17 cellular contexts compared by ENCODE assay signal in genomic region chr1:88463401-88463800, GRCh38.
A peak's percentile ranks its signal among the peaks of the same experiment; 100 is the strongest.
DNase-seq lines count a peak whose midpoint lies in the region; ATAC-seq, FAIRE-seq and TF ChIP-seq lines count a peak whose summit lies in the region.
"Had no signal": no experiment of that assay in that cellular context is flagged by ENCODE, and none has a peak within 500 bp of the region (broad histone marks: within the 10 kb centered on the region; RNA-seq: fewer than 3 reads in every experiment).

No MANE protein-coding gene starts in this region.

- TF ChIP-seq CTCF in astrocyte (IDR thresholded peaks at IDR 0.05; ENCODE audit: insufficient read depth, low read depth, low read length) (no peak), smooth muscle cell (IDR thresholded peaks at IDR 0.05; ENCODE audit: borderline replicate concordance, insufficient read depth, poor library complexity, severe bottlenecking) (no peak)

- H3K9me3 Mint-ChIP-seq in astrocyte (ENCODE audit: unreplicated experiment) = no peaks in the 10 kb centered on the region
- no peaks in the 10 kb centered on the region for H3K9me3 Mint-ChIP-seq in activated T-helper 1 cell treated with anti-CD3 and anti-CD28 coated beads, Interleukin-12 subunit alpha, Interleukin-12 subunit beta, Interleukin-2, Interleukin-4 antibody, amounts not matched to agents 30 ng/mL and 10 ng/mL and 1 ng/mL, durations not matched to agents 14 hours and 24 hours and 36 hours
- H3K9me3 Mint-ChIP-seq: activated naive CD4-positive, alpha-beta T cell treated with anti-CD3 and anti-CD28 coated beads for 36 hours had no signal

- H3K4me1 Mint-ChIP-seq in astrocyte (ENCODE audit: low read depth, unreplicated experiment) = no peaks in the 10 kb centered on the region
- H3K4me1 Mint-ChIP-seq in activated T-helper 1 cell treated with anti-CD3 and anti-CD28 coated beads, Interleukin-12 subunit alpha, Interleukin-12 subunit beta, Interleukin-2, Interleukin-4 antibody, amounts not matched to agents 30 ng/mL and 10 ng/mL and 1 ng/mL, durations not matched to agents 14 hours and 24 hours and 36 hours (ENCODE audit: low read depth) = no peaks in the 10 kb centered on the region

- intact Hi-C loops in activated T-helper 1 cell treated with anti-CD3 and anti-CD28 coated beads, Interleukin-12 subunit alpha, Interleukin-12 subunit beta, Interleukin-2, Interleukin-4 antibody, amounts not matched to agents 30 ng/mL and 10 ng/mL and 1 ng/mL, durations not matched to agents 14 hours and 24 hours and 36 hours (cut with micrococcal nuclease) = no loop called here

- H2AFZ ChIP-seq in GM23248 = peak overlapping the region; percentile 94
- H2AFZ ChIP-seq in astrocyte (ENCODE audit: low read depth, low read length) = no peak overlapping the region
- H2AFZ ChIP-seq in smooth muscle cell (ENCODE audit: low read depth) = peak overlapping the region; percentile 96

- ATAC-seq in HG02571 (IDR thresholded peaks at IDR 0.05; ENCODE audit: unreplicated experiment) = no peak

- peaks cover 7% of the 10 kb centered on the region for H3K27me3 Mint-ChIP-seq in astrocyte (ENCODE audit: low read depth, unreplicated experiment)
- H3K27me3 Mint-ChIP-seq in activated T-helper 1 cell treated with anti-CD3 and anti-CD28 coated beads, Interleukin-12 subunit alpha, Interleukin-12 subunit beta, Interleukin-2, Interleukin-4 antibody, amounts not matched to agents 30 ng/mL and 10 ng/mL and 1 ng/mL, durations not matched to agents 14 hours and 24 hours and 36 hours (ENCODE audit: insufficient read depth) = peaks cover 31% of the 10 kb centered on the region

- peak overlapping the region; percentile 66; the same call in 1 of the 2 replicates for H3K9ac ChIP-seq in GM23248
- no peak overlapping the region for H3K9ac ChIP-seq in astrocyte (ENCODE audit: low read length)
- H3K9ac ChIP-seq in smooth muscle cell (ENCODE audit: low read depth) = no peak overlapping the region

- no peak for FAIRE-seq in astrocyte (lab: Jason Lieb, UNC)

- H3K79me2 ChIP-seq in GM23248 (ENCODE audit: insufficient read depth) (no peaks in the 10 kb centered on the region), astrocyte (ENCODE audit: insufficient read depth, low read length) (no peaks in the 10 kb centered on the region), smooth muscle cell (ENCODE audit: low read depth) (no peaks in the 10 kb centered on the region)

- H3K4me2 ChIP-seq in GM23248 (ENCODE audit: unreplicated experiment) (peak overlapping the region; percentile 83), astrocyte (ENCODE audit: low read length) (peak overlapping the region; percentile 88), smooth muscle cell (peak overlapping the region; percentile 96)

- H3F3A ChIP-seq in GM23248 (ENCODE audit: insufficient read depth) = no peaks in the 10 kb centered on the region; the same call in 1 of the 2 replicates
- H3F3A ChIP-seq in smooth muscle cell (ENCODE audit: low read depth) = no peaks in the 10 kb centered on the region

- H3K9me3 ChIP-seq in GM23248 (ENCODE audit: low read depth) (no peaks in the 10 kb centered on the region), astrocyte (ENCODE audit: insufficient read depth, low read depth, low read length) (no peaks in the 10 kb centered on the region), smooth muscle cell (replicated peaks; ENCODE audit: low read depth) (no peaks in the 10 kb centered on the region)
- H3K9me3 ChIP-seq: psoas muscle had no signal

- H3K4me3 Mint-ChIP-seq in astrocyte (ENCODE audit: unreplicated experiment) = no peak overlapping the region
- no peak overlapping the region for H3K4me3 Mint-ChIP-seq in activated T-helper 1 cell treated with anti-CD3 and anti-CD28 coated beads, Interleukin-12 subunit alpha, Interleukin-12 subunit beta, Interleukin-2, Interleukin-4 antibody, amounts not matched to agents 30 ng/mL and 10 ng/mL and 1 ng/mL, durations not matched to agents 14 hours and 24 hours and 36 hours
- H3K4me3 Mint-ChIP-seq: activated naive CD4-positive, alpha-beta T cell treated with anti-CD3 and anti-CD28 coated beads for 36 hours had no signal

- in situ Hi-C loops in GM23248 (cut with MboI) = no loop called here

- H4K20me1 ChIP-seq in GM23248 (ENCODE audit: insufficient read depth) = no peaks in the 10 kb centered on the region
- no peaks in the 10 kb centered on the region for H4K20me1 ChIP-seq in astrocyte (ENCODE audit: insufficient read depth, low read length)
- no peaks in the 10 kb centered on the region for H4K20me1 ChIP-seq in smooth muscle cell (ENCODE audit: low read depth)

- H3K36me3 ChIP-seq in GM23248 (ENCODE audit: low read depth) (no peaks in the 10 kb centered on the region), astrocyte (ENCODE audit: insufficient read depth, low read length) (no peaks in the 10 kb centered on the region), smooth muscle cell (ENCODE audit: low read depth) (no peaks in the 10 kb centered on the region)
- H3K36me3 ChIP-seq: breast epithelium had no signal

- H3K27ac Mint-ChIP-seq in astrocyte (ENCODE audit: unreplicated experiment) = no peak overlapping the region
- H3K27ac Mint-ChIP-seq in activated T-helper 1 cell treated with anti-CD3 and anti-CD28 coated beads, Interleukin-12 subunit alpha, Interleukin-12 subunit beta, Interleukin-2, Interleukin-4 antibody, amounts not matched to agents 30 ng/mL and 10 ng/mL and 1 ng/mL, durations not matched to agents 14 hours and 24 hours and 36 hours = no peak overlapping the region
- H3K27ac Mint-ChIP-seq: activated naive CD4-positive, alpha-beta T cell treated with anti-CD3 and anti-CD28 coated beads for 36 hours had no signal

- no peaks in the 10 kb centered on the region for H3K9me2 ChIP-seq in GM23248 (ENCODE audit: insufficient read depth)

- 71 to 73% methylated on average over 5 of the region's 5 CpGs for WGBS in GM23248 (ENCODE audit: low coverage in 1 of 2, low lambda C conversion rate in 2 of 2, missing lambda C conversion rate in 2 of 2), 2 experiments
- WGBS in smooth muscle cell (ENCODE audit: low lambda C conversion rate) = 81% methylated on average over 5 of the region's 5 CpGs

- H3K4me3 ChIP-seq in GM23248 (no peak overlapping the region), astrocyte (ENCODE audit: insufficient read depth, low read depth, low read length) (no peak overlapping the region), smooth muscle cell (peak overlapping the region; percentile 63)

- no peaks in the 10 kb centered on the region for H3K36me3 Mint-ChIP-seq in astrocyte (ENCODE audit: low read depth, unreplicated experiment)
- H3K36me3 Mint-ChIP-seq in activated T-helper 1 cell treated with anti-CD3 and anti-CD28 coated beads, Interleukin-12 subunit alpha, Interleukin-12 subunit beta, Interleukin-2, Interleukin-4 antibody, amounts not matched to agents 30 ng/mL and 10 ng/mL and 1 ng/mL, durations not matched to agents 14 hours and 24 hours and 36 hours (ENCODE audit: low read depth) = no peaks in the 10 kb centered on the region

- H3K27ac ChIP-seq in GM23248 (no peak overlapping the region), astrocyte (ENCODE audit: low read depth, low read length) (no peak overlapping the region), smooth muscle cell (ENCODE audit: low read depth) (no peak overlapping the region)
- H3K27ac ChIP-seq: breast epithelium, C4-2B, foreskin keratinocyte, psoas muscle had no signal

- DNase-seq in GM23248 = no peak
- no peak for DNase-seq in astrocyte (ENCODE audit: low read depth)
- DNase-seq in medulla oblongata (ENCODE audit: extremely low spot score) = peak; percentile 39
- no peak for DNase-seq in smooth muscle cell (lab: John Stamatoyannopoulos, UW; ENCODE audit: unreplicated experiment)
- DNase-seq in activated T-helper 1 cell treated with anti-CD3 and anti-CD28 coated beads, Interleukin-12 subunit alpha, Interleukin-12 subunit beta, Interleukin-2, Interleukin-4 antibody, amounts not matched to agents 30 ng/mL and 10 ng/mL and 1 ng/mL, durations not matched to agents 14 hours and 24 hours and 36 hours (ENCODE audit: low spot score) = no peak
- DNase-seq in stimulated activated CD4-positive, alpha-beta T cell treated with anti-CD3 and anti-CD28 coated beads, Interleukin-2, amount 100 ng/mL, for 48 hours = no peak
- DNase-seq in NCI-H526 (lab: John Stamatoyannopoulos, UW) = no peak
- DNase-seq: activated CD8-positive, alpha-beta memory T cell treated with anti-CD3 and anti-CD28 coated beads, Interleukin-2, amount 50 U/mL, for 48 hours; activated naive CD4-positive, alpha-beta T cell treated with anti-CD3 and anti-CD28 coated beads for 36 hours; DND-41; effector memory CD4-positive, alpha-beta T cell; foreskin keratinocyte; stimulated activated CD4-positive, alpha-beta T cell treated with anti-CD3 and anti-CD28 coated beads, Interleukin-1b, Interleukin-23, amount 100 ng/mL, for 48 hours had no signal

- H3K4me1 ChIP-seq in GM23248 (ENCODE audit: insufficient read depth) (no peaks in the 10 kb centered on the region), astrocyte (ENCODE audit: insufficient read depth, low read length) (peaks cover 3% of the 10 kb centered on the region), smooth muscle cell (ENCODE audit: low read depth) (peaks cover 5% of the 10 kb centered on the region)
- H3K4me1 ChIP-seq: breast epithelium, foreskin keratinocyte, psoas muscle had no signal

- H3K27me3 ChIP-seq in GM23248 (replicated peaks; ENCODE audit: insufficient read depth) (no peaks in the 10 kb centered on the region), astrocyte (ENCODE audit: insufficient read depth, low read length) (no peaks in the 10 kb centered on the region), smooth muscle cell (ENCODE audit: low read depth) (peaks cover 14% of the 10 kb centered on the region)
- H3K27me3 ChIP-seq: breast epithelium had no signal
